Comparison of ENCODE assay signal across 30 cellular contexts in the genomic region with DNA sequence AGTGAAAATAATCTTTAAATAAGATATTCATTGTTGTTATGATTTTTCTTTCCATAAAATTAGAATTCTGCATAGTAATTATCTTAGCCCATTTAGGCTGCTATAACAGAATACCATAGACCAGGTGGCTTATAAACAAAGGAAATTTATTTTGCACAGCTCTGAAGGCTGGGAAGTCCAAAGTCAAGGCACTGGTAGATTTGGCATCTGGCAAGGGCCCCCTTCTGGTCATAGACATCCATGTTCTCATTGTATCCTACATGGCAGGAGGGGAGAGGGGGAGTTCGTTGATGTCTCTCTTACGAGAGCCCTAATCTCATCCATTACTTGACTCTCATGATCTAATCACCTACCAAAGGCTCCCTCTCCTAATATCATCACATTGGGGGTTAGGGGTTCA.
"Had no signal": no experiment of that assay in that cellular context is flagged by ENCODE, and none has a peak within 500 bp of the region (broad histone marks: within the 10 kb centered on the region; RNA-seq: fewer than 3 reads in every experiment).

No MANE protein-coding gene starts in this region.

- H3K4me3 ChIP-seq: adrenal gland, gastrocnemius medialis, ovary, suprapubic skin, tibial artery had no signal

- H3K27me3 ChIP-seq: adrenal gland, gastrocnemius medialis, ovary, suprapubic skin, tibial artery had no signal

- H3K4me3 Mint-ChIP-seq: activated naive CD4-positive, alpha-beta T cell treated with anti-CD3 and anti-CD28 coated beads for 36 hours; activated naive CD8-positive, alpha-beta T cell treated with anti-CD3 and anti-CD28 coated beads for 36 hours; activated T-helper 1 cell treated with anti-CD3 and anti-CD28 coated beads, Interleukin-12 subunit alpha, Interleukin-12 subunit beta, Interleukin-2, Interleukin-4 antibody, amounts not matched to agents 30 ng/mL and 10 ng/mL and 1 ng/mL, durations not matched to agents 14 hours and 24 hours and 36 hours; brain; immature natural killer cell; nephron; T-helper 2 cell treated with Interferon-gamma antibody and Interleukin-4, amounts not matched to agents 5 μg/mL and 100 μg/mL, for 36 hours had no signal

- H3K4me1 Mint-ChIP-seq: activated naive CD8-positive, alpha-beta T cell treated with anti-CD3 and anti-CD28 coated beads for 36 hours had no signal

- H3K9me3 Mint-ChIP-seq: activated naive CD4-positive, alpha-beta T cell treated with anti-CD3 and anti-CD28 coated beads for 36 hours; activated naive CD8-positive, alpha-beta T cell treated with anti-CD3 and anti-CD28 coated beads for 36 hours; activated T-helper 1 cell treated with anti-CD3 and anti-CD28 coated beads, Interleukin-12 subunit alpha, Interleukin-12 subunit beta, Interleukin-2, Interleukin-4 antibody, amounts not matched to agents 30 ng/mL and 10 ng/mL and 1 ng/mL, durations not matched to agents 14 hours and 24 hours and 36 hours; T-helper 2 cell treated with Interferon-gamma antibody and Interleukin-4, amounts not matched to agents 5 μg/mL and 100 μg/mL, for 36 hours had no signal

- H3K27me3 Mint-ChIP-seq: progenitor cell of endocrine pancreas had no signal

- DNase-seq: activated CD4-positive, alpha-beta T cell treated with anti-CD3 and anti-CD28 coated beads for 48 hours; activated CD4-positive, alpha-beta T cell treated with anti-CD3 and anti-CD28 coated beads, Interleukin-2, amount 50 U/mL, for 48 hours; activated CD8-positive, alpha-beta memory T cell treated with anti-CD3 and anti-CD28 coated beads for 24 hours; activated effector memory CD4-positive, alpha-beta T cell treated with anti-CD3 and anti-CD28 coated beads, Interleukin-2, amount 50 U/mL, for 16 hours; activated naive CD4-positive, alpha-beta T cell treated with anti-CD3 and anti-CD28 coated beads for 36 hours; activated naive CD8-positive, alpha-beta T cell treated with anti-CD3 and anti-CD28 coated beads for 36 hours; adrenal gland; aorta; gastrocnemius medialis; head of caudate nucleus; hippocampal formation; immature natural killer cell; kidney; left colon; mammary epithelial cell; ovary; retina; stimulated activated CD4-positive, alpha-beta T cell treated with anti-CD3 and anti-CD28 coated beads, Interleukin-15, amount 100 ng/mL, for 24 hours; stimulated activated CD4-positive, alpha-beta T cell treated with anti-CD3 and anti-CD28 coated beads, Interleukin-2, amount 100 ng/mL, for 24 hours; stimulated activated naive CD4-positive, alpha-beta T cell; T-helper 1 cell; tibial artery had no signal

- ATAC-seq: activated CD4-positive, CD25-positive, alpha-beta regulatory T cell treated with anti-CD3 and anti-CD28 coated beads, Interleukin-2, amount 50 U/mL, for 24 hours; gastrocnemius medialis; left colon had no signal

- H3K36me3 ChIP-seq: adrenal gland, gastrocnemius medialis, ovary, suprapubic skin, tibial artery had no signal

- H3K27ac Mint-ChIP-seq: activated naive CD4-positive, alpha-beta T cell treated with anti-CD3 and anti-CD28 coated beads for 36 hours; activated naive CD8-positive, alpha-beta T cell treated with anti-CD3 and anti-CD28 coated beads for 36 hours; activated T-helper 1 cell treated with anti-CD3 and anti-CD28 coated beads, Interleukin-12 subunit alpha, Interleukin-12 subunit beta, Interleukin-2, Interleukin-4 antibody, amounts not matched to agents 30 ng/mL and 10 ng/mL and 1 ng/mL, durations not matched to agents 14 hours and 24 hours and 36 hours; brain; immature natural killer cell; nephron; progenitor cell of endocrine pancreas; T-helper 2 cell treated with Interferon-gamma antibody and Interleukin-4, amounts not matched to agents 5 μg/mL and 100 μg/mL, for 36 hours had no signal

- H3K36me3 Mint-ChIP-seq: activated naive CD8-positive, alpha-beta T cell treated with anti-CD3 and anti-CD28 coated beads for 36 hours; brain; immature natural killer cell had no signal

- H3K27ac ChIP-seq: adrenal gland, gastrocnemius medialis, ovary, suprapubic skin, tibial artery, VCaP had no signal
